8 cellular contexts compared by ENCODE assay signal in genomic region chr7:139720705-139721231, GRCh38. TPM values are rescaled to one million over a fixed set of nuclear protein-coding genes. Genes with fewer than 3 reads are reported as not detected.
DNase-seq lines count a peak whose midpoint lies in the region; ATAC-seq and FAIRE-seq lines count a peak whose summit lies in the region.

No MANE protein-coding gene starts in this region.

- no peak for FAIRE-seq in urothelium cell line (lab: Jason Lieb, UNC)

- intact Hi-C loops in Right ventricle myocardium superior (cut with DNase I) = no loop called here
- intact Hi-C loops in Right ventricle myocardium inferior (cut with DNase I) = no loop called here

- ATAC-seq in Right ventricle myocardium superior (ENCODE audit: poor library complexity) (peak; percentile 41), Right ventricle myocardium inferior (no peak)

- DNase-seq in Right ventricle myocardium superior (no peak), Right ventricle myocardium inferior (ENCODE audit: missing footprints) (no peak), RPMI7951 (ENCODE audit: low read depth) (peak; percentile 75), iris pigment epithelial cell (ENCODE audit: low read depth) (peak; percentile 67), urothelium cell line (ENCODE audit: low spot score) (peak; percentile 20), DMS 273 treated with DMSO at 0.1 percent for 48 hours (lab: John Stamatoyannopoulos, UW) (no peak), SW480 (ENCODE audit: low spot score) (no peak), NCI-H748 treated with DMSO at 0.1 percent for 48 hours (lab: John Stamatoyannopoulos, UW) (no peak)

RNA-seq across cellular contexts. Expression of gene HIPK2, which starts 57.0 kb away (rescaled TPM):
- total RNA-seq in Right ventricle myocardium superior (88.5 TPM), Right ventricle myocardium inferior (97.8 TPM)
- 7.5 and 8.3 TPM in 2 replicates for total RNA-seq in RPMI7951 (2014; rRNA removed; shearing (Covaris generic))

Comparison
In these comparisons a context has a peak if more than half of its experiments do, and no peak if none do; other contexts are left out.
1. DNase-seq: peak in RPMI7951 (single experiment), iris pigment epithelial cell (single experiment) and urothelium cell line (single experiment); none in Right ventricle myocardium superior (single experiment), Right ventricle myocardium inferior (single experiment), DMS 273 treated with DMSO at 0.1 percent for 48 hours (single experiment), SW480 (single experiment) and NCI-H748 treated with DMSO at 0.1 percent for 48 hours (single experiment).